ENCODE assay signal across 9 cellular contexts in the genomic region with DNA sequence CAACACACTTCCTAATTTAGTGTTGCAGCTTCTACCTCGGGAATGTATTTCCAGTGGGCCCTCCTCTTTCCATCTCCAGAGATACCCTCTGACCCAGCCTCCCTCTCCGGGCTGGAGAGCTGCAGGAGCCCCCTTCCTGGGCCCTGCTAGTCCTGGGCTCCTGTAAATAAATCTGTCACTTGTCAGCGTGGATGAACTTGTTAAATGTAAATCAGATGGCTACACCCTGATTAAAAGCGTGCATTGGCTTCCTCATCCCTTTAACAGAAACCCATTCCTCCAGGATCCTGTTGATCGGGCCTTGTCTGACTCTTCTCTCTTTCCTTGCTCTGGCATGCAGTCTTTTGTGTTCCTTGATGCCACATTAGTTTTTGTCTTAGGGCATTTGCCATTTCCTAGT. TPM values are rescaled to one million over a fixed set of nuclear protein-coding genes. Genes with fewer than 3 reads are reported as not detected.
DNase-seq lines count a peak whose midpoint lies in the region; ATAC-seq, FAIRE-seq and TF ChIP-seq lines count a peak whose summit lies in the region.
"Had no signal": no experiment of that assay in that cellular context is flagged by ENCODE, and none has a peak within 500 bp of the region (broad histone marks: within the 10 kb centered on the region; RNA-seq: fewer than 3 reads in every experiment).

No MANE protein-coding gene starts in this region.

- no peak for FAIRE-seq in GM19239 (lab: Jason Lieb, UNC)

- no peak for TF ChIP-seq POLR2A in upper lobe of left lung (IDR thresholded peaks at IDR 0.05)

- no peak for DNase-seq in CD8-positive, alpha-beta memory T cell
- DNase-seq in NCI-H82 treated with DMSO at 0.1 percent for 48 hours (lab: John Stamatoyannopoulos, UW; ENCODE audit: unreplicated experiment) = peak; percentile 37
- DNase-seq in central memory CD8-positive, alpha-beta T cell (ENCODE audit: low spot score in 2 of 2) = no peak
- peak; percentile 13 for DNase-seq in pons (ENCODE audit: low spot score)
- no peak for DNase-seq in GM19239 (ENCODE audit: insufficient read length, low spot score)
- DNase-seq in upper lobe of left lung = no peak
- no peak for DNase-seq in SJCRH30
- DNase-seq: lower lobe of right lung had no signal

- H3K27me3 ChIP-seq in CD8-positive, alpha-beta memory T cell (ENCODE audit: insufficient read depth, low read length, poor library complexity, severe bottlenecking) = no peaks in the 10 kb centered on the region
- H3K27me3 ChIP-seq in upper lobe of left lung = no peaks in the 10 kb centered on the region
- no peaks in the 10 kb centered on the region for H3K27me3 ChIP-seq in SJCRH30

- POLR2A ChIA-PET in CD8-positive, alpha-beta memory T cell (lab: Charles Lee) = no interaction called here

- H3K4me3 Mint-ChIP-seq in CD8-positive, alpha-beta memory T cell = peak overlapping the region; percentile 46 to 85 (median 62)
- H3K4me3 Mint-ChIP-seq in central memory CD8-positive, alpha-beta T cell = peak overlapping the region; percentile 89

- CTCF ChIA-PET in CD8-positive, alpha-beta memory T cell (lab: Charles Lee) = no interaction called here

- 79% methylated on average over 5 of the region's 5 CpGs for WGBS in upper lobe of left lung, 2 donors

- ATAC-seq in central memory CD8-positive, alpha-beta T cell (replicated peaks; ENCODE audit: extremely low read depth, poor library complexity, severe bottlenecking) = no peak
- ATAC-seq in upper lobe of left lung (ENCODE audit: low FRiP score in 2 of 2) (no peak), HG02610 (IDR thresholded peaks at IDR 0.05; ENCODE audit: unreplicated experiment) (no peak)
- ATAC-seq: lower lobe of right lung had no signal

- no peak for TF ChIP-seq EP300 in upper lobe of left lung (IDR thresholded peaks at IDR 0.05)

- no peak overlapping the region for H3K27ac ChIP-seq in CD8-positive, alpha-beta memory T cell (ENCODE audit: low read depth, low read length)
- peak overlapping the region in 1 of 4 donors; percentile 16 for H3K27ac ChIP-seq in upper lobe of left lung
- H3K27ac ChIP-seq in SJCRH30 = no peak overlapping the region

- H3K9me3 Mint-ChIP-seq in CD8-positive, alpha-beta memory T cell = no peaks in the 10 kb centered on the region
- no peaks in the 10 kb centered on the region for H3K9me3 Mint-ChIP-seq in central memory CD8-positive, alpha-beta T cell

- peaks cover 43 to 74% (median 54%) of the 10 kb centered on the region in 3 donors for H3K4me1 Mint-ChIP-seq in CD8-positive, alpha-beta memory T cell
- peaks cover 50% of the 10 kb centered on the region for H3K4me1 Mint-ChIP-seq in central memory CD8-positive, alpha-beta T cell

- TF ChIP-seq CTCF in upper lobe of left lung (IDR thresholded peaks at IDR 0.05) = no peak

- H3K4me1 ChIP-seq in CD8-positive, alpha-beta memory T cell (ENCODE audit: insufficient read depth, low read length) = peaks cover 27% of the 10 kb centered on the region
- peaks cover 9 to 31% (median 19%) of the 10 kb centered on the region in 4 donors for H3K4me1 ChIP-seq in upper lobe of left lung
- H3K4me1 ChIP-seq in SJCRH30 = no peaks in the 10 kb centered on the region

- no peaks in the 10 kb centered on the region for H3K9me3 ChIP-seq in CD8-positive, alpha-beta memory T cell (ENCODE audit: low read length)
- no peaks in the 10 kb centered on the region for H3K9me3 ChIP-seq in upper lobe of left lung
- no peaks in the 10 kb centered on the region for H3K9me3 ChIP-seq in SJCRH30 (replicated peaks)
- H3K9me3 ChIP-seq: lower lobe of right lung had no signal

- H3K4me3 ChIP-seq in CD8-positive, alpha-beta memory T cell (ENCODE audit: low read length) = no peak overlapping the region
- H3K4me3 ChIP-seq in upper lobe of left lung = no peak overlapping the region
- H3K4me3 ChIP-seq in SJCRH30 = no peak overlapping the region
- H3K4me3 ChIP-seq: lower lobe of right lung had no signal

- peak overlapping the region; percentile 3 to 94 (median 79) for H3K27ac Mint-ChIP-seq in CD8-positive, alpha-beta memory T cell
- H3K27ac Mint-ChIP-seq in central memory CD8-positive, alpha-beta T cell (ENCODE audit: low read depth) = peak overlapping the region; percentile 58

- H3K27me3 Mint-ChIP-seq in CD8-positive, alpha-beta memory T cell = no peaks in the 10 kb centered on the region
- no peaks in the 10 kb centered on the region for H3K27me3 Mint-ChIP-seq in central memory CD8-positive, alpha-beta T cell

- peaks cover 0 to 8% (median 1%) of the 10 kb centered on the region in 3 donors for H3K36me3 Mint-ChIP-seq in CD8-positive, alpha-beta memory T cell
- H3K36me3 Mint-ChIP-seq in central memory CD8-positive, alpha-beta T cell (ENCODE audit: insufficient read depth) = peaks cover 28% of the 10 kb centered on the region

- H3K36me3 ChIP-seq in CD8-positive, alpha-beta memory T cell (ENCODE audit: insufficient read depth, low read length) = no peaks in the 10 kb centered on the region
- H3K36me3 ChIP-seq in upper lobe of left lung = no peaks in the 10 kb centered on the region
- no peaks in the 10 kb centered on the region for H3K36me3 ChIP-seq in SJCRH30
- H3K36me3 ChIP-seq: lower lobe of right lung had no signal

RNA-seq across cellular contexts. Expression of a gene that starts 2.4 kb away (rescaled TPM):
- total RNA-seq in CD8-positive, alpha-beta memory T cell = 10 to 100 TPM; 13.4 to 15.9 TPM
- 11.1 TPM for polyA plus RNA-seq in CD8-positive, alpha-beta memory T cell
- 10 to 100 TPM in 5 of 6 donors, 1 to 10 TPM in 1; 9.0 to 27.2 (median 14.8) TPM for total RNA-seq in upper lobe of left lung
- total RNA-seq in SJCRH30 (2014; rRNA removed; shearing (Covaris generic)) = 6.9 and 7.7 TPM in 2 replicates

Comparison
In these comparisons a context has a peak if more than half of its experiments do, and no peak if none do; other contexts are left out.
1. DNase-seq: peak in NCI-H82 treated with DMSO at 0.1 percent for 48 hours (single experiment) and pons (single experiment); none in CD8-positive, alpha-beta memory T cell (0 of 5), central memory CD8-positive, alpha-beta T cell (0 of 2), GM19239 (single experiment), upper lobe of left lung (0 of 2) and SJCRH30 (0 of 2).